ENCODE assay signal across 18 cellular contexts in genomic region chr15:41487376-41487775, GRCh38. TPM values are rescaled to one million over a fixed set of nuclear protein-coding genes. Genes with fewer than 3 reads are reported as not detected.
A peak's percentile ranks its signal among the peaks of the same experiment; 100 is the strongest.
DNase-seq lines count a peak whose midpoint lies in the region; ATAC-seq and TF ChIP-seq lines count a peak whose summit lies in the region.
"Had no signal": no experiment of that assay in that cellular context is flagged by ENCODE, and none has a peak within 500 bp of the region (broad histone marks: within the 10 kb centered on the region; RNA-seq: fewer than 3 reads in every experiment).

No MANE protein-coding gene starts in this region.

- H3K4me1 Mint-ChIP-seq in activated CD4-positive, alpha-beta T cell treated with anti-CD3 and anti-CD28 coated beads, Interleukin-2, amount 10 ng/mL, durations not matched to agents 24 days and 14 days = peaks cover 47% of the 10 kb centered on the region
- peaks cover 47% of the 10 kb centered on the region for H3K4me1 Mint-ChIP-seq in activated T-helper 2 cell treated with anti-CD3 and anti-CD28 coated beads, Interferon-gamma antibody, Interleukin-2, Interleukin-4, amounts not matched to agents 10 μg/mL and 5 μg/mL and 100 μg/mL, durations not matched to agents 14 hours and 24 hours and 36 hours (ENCODE audit: low read depth)

- peaks cover 0 to 14% (median 0%) of the 10 kb centered on the region in 3 experiments for H3K27me3 ChIP-seq in neuronal stem cell (ENCODE audit: control insufficient read depth in 3 of 3, insufficient read depth in 3 of 3, low read depth in 1 of 3, low read length in 3 of 3)

- no peak overlapping the region for H4K8ac ChIP-seq in neuronal stem cell (ENCODE audit: low read depth, low read length)

- no peak overlapping the region for H3K4me2 ChIP-seq in neuronal stem cell (ENCODE audit: insufficient read depth, low read length, poor library complexity, severe bottlenecking)
- H3K4me2 ChIP-seq: BLaER1 treated with 17β-estradiol and CSF1 and Interleukin-3, amounts not matched to agents 10 nM and 100 nM; PC-9 had no signal

- no peak overlapping the region for H3K23ac ChIP-seq in neuronal stem cell (ENCODE audit: low read depth, low read length, poor library complexity)

- H3K27me3 Mint-ChIP-seq in activated CD4-positive, alpha-beta T cell treated with anti-CD3 and anti-CD28 coated beads, Interleukin-2, amount 10 ng/mL, durations not matched to agents 24 days and 14 days = peaks cover 7% of the 10 kb centered on the region
- H3K27me3 Mint-ChIP-seq in activated T-helper 2 cell treated with anti-CD3 and anti-CD28 coated beads, Interferon-gamma antibody, Interleukin-2, Interleukin-4, amounts not matched to agents 10 μg/mL and 5 μg/mL and 100 μg/mL, durations not matched to agents 14 hours and 24 hours and 36 hours (ENCODE audit: low read depth) = no peaks in the 10 kb centered on the region

- H3K14ac ChIP-seq in neuronal stem cell (ENCODE audit: low read length) = no peak overlapping the region

- no peak overlapping the region for H2BK12ac ChIP-seq in neuronal stem cell (ENCODE audit: low read length)

- H3K27ac ChIP-seq in neuronal stem cell (replicated peaks; ENCODE audit: low read length) = no peak overlapping the region
- H3K27ac ChIP-seq: BLaER1 treated with 17β-estradiol and CSF1 and Interleukin-3, amounts not matched to agents 10 nM and 100 nM; PC-9 had no signal

- no peak for ATAC-seq in GM21360 (IDR thresholded peaks at IDR 0.05; ENCODE audit: unreplicated experiment)
- ATAC-seq: HCT116, Right ventricle myocardium inferior had no signal

- peaks cover 4% of the 10 kb centered on the region for H3K9me3 Mint-ChIP-seq in activated CD4-positive, alpha-beta T cell treated with anti-CD3 and anti-CD28 coated beads, Interleukin-2, amount 10 ng/mL, durations not matched to agents 24 days and 14 days
- peaks cover 4% of the 10 kb centered on the region for H3K9me3 Mint-ChIP-seq in activated T-helper 2 cell treated with anti-CD3 and anti-CD28 coated beads, Interferon-gamma antibody, Interleukin-2, Interleukin-4, amounts not matched to agents 10 μg/mL and 5 μg/mL and 100 μg/mL, durations not matched to agents 14 hours and 24 hours and 36 hours

- intact Hi-C loops in activated CD4-positive, alpha-beta T cell treated with anti-CD3 and anti-CD28 coated beads, Interleukin-2, amount 10 ng/mL, durations not matched to agents 24 days and 14 days (cut with micrococcal nuclease) = loop anchor here (10.0 kb wide), 1 partner anchor 207 kb away; no protein-coding TSS in a partner anchor
- intact Hi-C loops in activated T-helper 2 cell treated with anti-CD3 and anti-CD28 coated beads, Interferon-gamma antibody, Interleukin-2, Interleukin-4, amounts not matched to agents 10 μg/mL and 5 μg/mL and 100 μg/mL, durations not matched to agents 14 hours and 24 hours and 36 hours (cut with micrococcal nuclease) = no loop called here
- intact Hi-C loops in cardiac septum (cut with DNase I) = no loop called here

- no peak overlapping the region for H2BK5ac ChIP-seq in neuronal stem cell (ENCODE audit: low read length)

- peaks cover 0 to 2% of the 10 kb centered on the region in 2 donors for H3K9me3 ChIP-seq in neuronal stem cell (replicated peaks in 1 of 2; ENCODE audit: control insufficient read depth in 2 of 2, insufficient read depth in 1 of 2, low read depth in 1 of 2, low read length in 2 of 2)

- no peak for DNase-seq in activated CD4-positive, alpha-beta T cell treated with anti-CD3 and anti-CD28 coated beads, Interleukin-2, amount 10 ng/mL, durations not matched to agents 24 days and 14 days
- DNase-seq in activated CD4-positive, alpha-beta T cell treated with anti-CD3 and anti-CD28 coated beads, Interleukin-2, amount 50 U/mL, for 48 hours = no peak
- no peak for DNase-seq in activated T-helper 2 cell treated with anti-CD3 and anti-CD28 coated beads, Interferon-gamma antibody, Interleukin-2, Interleukin-4, amounts not matched to agents 10 μg/mL and 5 μg/mL and 100 μg/mL, durations not matched to agents 14 hours and 24 hours and 36 hours (ENCODE audit: low spot score)
- peak; percentile 61 for DNase-seq in kidney tubule cell (ENCODE audit: low spot score)
- DNase-seq in neuronal stem cell (ENCODE audit: low spot score) = no peak
- DNase-seq in cardiac septum (ENCODE audit: low spot score) = no peak
- no peak for DNase-seq in GM13976 (ENCODE audit: low spot score)
- DNase-seq: KBM-7, NCI-H1048, NCI-H2107, NCI-H226, NCI-H526 treated with DMSO at 0.1 percent for 48 hours, PC-9 had no signal

- H2AFZ ChIP-seq in neuronal stem cell (ENCODE audit: low read length) = no peak overlapping the region
- H2AFZ ChIP-seq: PC-9 had no signal

- H2BK15ac ChIP-seq in neuronal stem cell (ENCODE audit: low read length) = no peak overlapping the region

- in situ Hi-C loops in GM13976 (cut with MboI; ENCODE audit: low sequenced_read_pairs, unreplicated experiment) = no loop called here

- peaks cover 10% of the 10 kb centered on the region for H3K36me3 Mint-ChIP-seq in activated CD4-positive, alpha-beta T cell treated with anti-CD3 and anti-CD28 coated beads, Interleukin-2, amount 10 ng/mL, durations not matched to agents 24 days and 14 days (ENCODE audit: low read depth)
- peaks cover 16% of the 10 kb centered on the region for H3K36me3 Mint-ChIP-seq in activated T-helper 2 cell treated with anti-CD3 and anti-CD28 coated beads, Interferon-gamma antibody, Interleukin-2, Interleukin-4, amounts not matched to agents 10 μg/mL and 5 μg/mL and 100 μg/mL, durations not matched to agents 14 hours and 24 hours and 36 hours (ENCODE audit: low read depth)

- H3K79me1 ChIP-seq in neuronal stem cell (ENCODE audit: low read depth, low read length) = no peaks in the 10 kb centered on the region

- H3K4me1 ChIP-seq in neuronal stem cell (ENCODE audit: control insufficient read depth in 2 of 2, insufficient read depth in 1 of 2, low read depth in 1 of 2, low read length in 2 of 2) = peaks cover 4 to 12% of the 10 kb centered on the region in 2 donors

- no peak overlapping the region for H2BK120ac ChIP-seq in neuronal stem cell (ENCODE audit: low read depth, low read length)

- H3K4me3 ChIP-seq in neuronal stem cell (ENCODE audit: low read length in 2 of 2) = no peak overlapping the region
- H3K4me3 ChIP-seq: BLaER1 treated with 17β-estradiol and CSF1 and Interleukin-3, amounts not matched to agents 10 nM and 100 nM; PC-9 had no signal

- no peak for TF ChIP-seq CTCF in GM13976 (IDR thresholded peaks at IDR 0.05; ENCODE audit: borderline replicate concordance, control extremely low read depth, extremely low read depth, insufficient read depth, missing control alignments)

- peak overlapping the region; percentile 64 for H3K27ac Mint-ChIP-seq in activated CD4-positive, alpha-beta T cell treated with anti-CD3 and anti-CD28 coated beads, Interleukin-2, amount 10 ng/mL, durations not matched to agents 24 days and 14 days
- peak overlapping the region; percentile 55 for H3K27ac Mint-ChIP-seq in activated T-helper 2 cell treated with anti-CD3 and anti-CD28 coated beads, Interferon-gamma antibody, Interleukin-2, Interleukin-4, amounts not matched to agents 10 μg/mL and 5 μg/mL and 100 μg/mL, durations not matched to agents 14 hours and 24 hours and 36 hours

- H3K9ac ChIP-seq in neuronal stem cell (ENCODE audit: low read depth, low read length, poor library complexity) = peak overlapping the region; percentile 63
- H3K9ac ChIP-seq: BLaER1 treated with 17β-estradiol and CSF1 and Interleukin-3, amounts not matched to agents 10 nM and 100 nM had no signal

- no peak overlapping the region for H4K91ac ChIP-seq in neuronal stem cell (ENCODE audit: low read depth, low read length, poor library complexity)

- WGBS in neuronal stem cell (ENCODE audit: extremely low coverage in 2 of 2, insufficient read length in 2 of 2, insufficient replicate concordance in 1 of 2), 2 donors = no CpG with 5 or more reads among the region's 8 CpGs

- H3K18ac ChIP-seq in neuronal stem cell (ENCODE audit: low read length) = no peak overlapping the region

- no peak overlapping the region for H3K4ac ChIP-seq in neuronal stem cell (ENCODE audit: low read length)

- H2AK5ac ChIP-seq in neuronal stem cell (ENCODE audit: low read depth, low read length) = no peak overlapping the region

- H3K36me3 ChIP-seq in neuronal stem cell (replicated peaks in 1 of 2; ENCODE audit: control insufficient read depth in 2 of 2, insufficient read depth in 2 of 2, low read length in 2 of 2) = peaks cover 6 to 21% of the 10 kb centered on the region in 2 donors

- H3K4me3 Mint-ChIP-seq in activated CD4-positive, alpha-beta T cell treated with anti-CD3 and anti-CD28 coated beads, Interleukin-2, amount 10 ng/mL, durations not matched to agents 24 days and 14 days = no peak overlapping the region
- no peak overlapping the region for H3K4me3 Mint-ChIP-seq in activated T-helper 2 cell treated with anti-CD3 and anti-CD28 coated beads, Interferon-gamma antibody, Interleukin-2, Interleukin-4, amounts not matched to agents 10 μg/mL and 5 μg/mL and 100 μg/mL, durations not matched to agents 14 hours and 24 hours and 36 hours (ENCODE audit: low read depth)

RNA-seq across cellular contexts. Expression of gene ITPKA, which starts 6.3 kb away (rescaled TPM):
- total RNA-seq in activated CD4-positive, alpha-beta T cell treated with anti-CD3 and anti-CD28 coated beads, Interleukin-2, amount 10 ng/mL, durations not matched to agents 24 days and 14 days = 3.3 and 3.8 TPM in 2 replicates
- total RNA-seq in activated T-helper 2 cell treated with anti-CD3 and anti-CD28 coated beads, Interferon-gamma antibody, Interleukin-2, Interleukin-4, amounts not matched to agents 10 μg/mL and 5 μg/mL and 100 μg/mL, durations not matched to agents 14 hours and 24 hours and 36 hours = 4.7 and 5.7 TPM in 2 replicates
- polyA plus RNA-seq in neuronal stem cell (2013, experiment 1 of 2) = 0.46 TPM
- 0.47 TPM for polyA plus RNA-seq in neuronal stem cell (2013, experiment 2 of 2)
- 1.0 TPM for total RNA-seq in cardiac septum

RNA-seq across cellular contexts. Expression of gene LTK, which starts 26.3 kb away (rescaled TPM):
- total RNA-seq in activated CD4-positive, alpha-beta T cell treated with anti-CD3 and anti-CD28 coated beads, Interleukin-2, amount 10 ng/mL, durations not matched to agents 24 days and 14 days = not detected in 2 replicates
- 0.18 and 0.25 TPM in 2 replicates for total RNA-seq in activated T-helper 2 cell treated with anti-CD3 and anti-CD28 coated beads, Interferon-gamma antibody, Interleukin-2, Interleukin-4, amounts not matched to agents 10 μg/mL and 5 μg/mL and 100 μg/mL, durations not matched to agents 14 hours and 24 hours and 36 hours
- polyA plus RNA-seq in neuronal stem cell (2013, experiment 1 of 2) = 0.03 TPM
- 0.06 TPM for polyA plus RNA-seq in neuronal stem cell (2013, experiment 2 of 2)
- total RNA-seq in cardiac septum = 0.65 TPM
- total RNA-seq: M059J had no signal

RNA-seq across cellular contexts. Expression of gene RPAP1, which starts 56.7 kb away (rescaled TPM):
- 56.5 and 61.3 TPM in 2 replicates for total RNA-seq in activated CD4-positive, alpha-beta T cell treated with anti-CD3 and anti-CD28 coated beads, Interleukin-2, amount 10 ng/mL, durations not matched to agents 24 days and 14 days
- total RNA-seq in activated T-helper 2 cell treated with anti-CD3 and anti-CD28 coated beads, Interferon-gamma antibody, Interleukin-2, Interleukin-4, amounts not matched to agents 10 μg/mL and 5 μg/mL and 100 μg/mL, durations not matched to agents 14 hours and 24 hours and 36 hours = 60.1 and 66.6 TPM in 2 replicates
- 21.6 TPM for polyA plus RNA-seq in neuronal stem cell (2013, experiment 1 of 2)
- 20.4 TPM for polyA plus RNA-seq in neuronal stem cell (2013, experiment 2 of 2)
- 18.5 TPM for total RNA-seq in cardiac septum
